Comparison of ENCODE assay signal across 1 cellular context in genomic region chr10:31384589-31384949, GRCh38.
TF ChIP-seq lines count a peak whose summit lies in the region.

No MANE protein-coding gene starts in this region.

TF ChIP-seq in GM12878, 131 proteins besides CTCF, POLR2A, EP300 and RAD21 (continued from another document and continues in another):
- TF ChIP-seq NKRF (conservative IDR thresholded peaks at IDR 0.05), result no peak
- no peak for TF ChIP-seq NRF1 (conservative IDR thresholded peaks at IDR 0.05; ENCODE audit: low read depth, low read length)
- TF ChIP-seq SKIL (IDR thresholded peaks at IDR 0.05; ENCODE audit: low read depth, poor library complexity, severe bottlenecking), result peak; percentile 45
- TF ChIP-seq TBL1XR1 (IDR thresholded peaks at IDR 0.05; ENCODE audit: low read depth, low read length), result no peak
- TF ChIP-seq DPF2 (IDR thresholded peaks at IDR 0.05), result peak; percentile 49; the same call in 1 of the 2 replicates
- TF ChIP-seq TCF12 (IDR thresholded peaks at IDR 0.05; ENCODE audit: low read depth, low read length), result no peak
- TF ChIP-seq CREB1 (IDR thresholded peaks at IDR 0.05; ENCODE audit: low read depth), result no peak; the same call in 1 of the 2 replicates
- TF ChIP-seq TCF3 (IDR thresholded peaks at IDR 0.05; ENCODE audit: borderline replicate concordance, insufficient read depth, low read depth, low read length), result no peak
- 0 out of 2 replicates have a peak, but pooled peaks have one; percentile 5 for TF ChIP-seq EED (IDR thresholded peaks at IDR 0.05; ENCODE audit: low read depth)
- TF ChIP-seq BACH1 (IDR thresholded peaks at IDR 0.05; ENCODE audit: borderline replicate concordance), result 0 out of 2 replicates have a peak, but pooled peaks have one; percentile 8
- TF ChIP-seq MEF2A (IDR thresholded peaks at IDR 0.05; ENCODE audit: insufficient read depth, low read depth, low read length), result no peak
- TF ChIP-seq HSF1 (IDR thresholded peaks at IDR 0.05; ENCODE audit: low read depth, low read length), result no peak
- TF ChIP-seq STAT3 (IDR thresholded peaks at IDR 0.05; ENCODE audit: low read depth, low read length), result no peak
- TF ChIP-seq ZBTB4 (CRISPR knock-in tag; IDR thresholded peaks at IDR 0.05), result no peak
- peak; percentile 51; the same call in 1 of the 2 replicates for TF ChIP-seq GATAD2B (conservative IDR thresholded peaks at IDR 0.05; ENCODE audit: low read depth)
- TF ChIP-seq MXI1 (IDR thresholded peaks at IDR 0.05; ENCODE audit: low read depth, low read length), result no peak
- no peak for TF ChIP-seq NR2C2 (IDR thresholded peaks at IDR 0.05; ENCODE audit: borderline replicate concordance, control insufficient read depth, insufficient read length, low read depth)
- TF ChIP-seq ZZZ3 (IDR thresholded peaks at IDR 0.05; ENCODE audit: control insufficient read depth, insufficient read length, low read depth), result no peak
- 0 out of 2 replicates have a peak, but pooled peaks have one; percentile 32 for TF ChIP-seq RB1 (IDR thresholded peaks at IDR 0.05; ENCODE audit: borderline replicate concordance)
- TF ChIP-seq POLR2AphosphoS5 (IDR thresholded peaks at IDR 0.05; ENCODE audit: low read length), result no peak; the same call in 1 of the 2 replicates
- TF ChIP-seq NFXL1 (IDR thresholded peaks at IDR 0.05; ENCODE audit: borderline replicate concordance), result no peak
- TF ChIP-seq MTA3 (IDR thresholded peaks at IDR 0.05; ENCODE audit: borderline replicate concordance, low read length), result no peak
- peak; percentile 23 for TF ChIP-seq MEF2B (IDR thresholded peaks at IDR 0.05; ENCODE audit: partially characterized antibody, poor library complexity, severe bottlenecking)
- no peak for TF ChIP-seq ZNF207 (IDR thresholded peaks at IDR 0.05; ENCODE audit: borderline replicate concordance)
- TF ChIP-seq SMAD1 (IDR thresholded peaks at IDR 0.05; ENCODE audit: low read depth, partially characterized antibody), result no peak
- TF ChIP-seq ASH2L (IDR thresholded peaks at IDR 0.05; ENCODE audit: borderline replicate concordance, low read depth), result no peak
- TF ChIP-seq IRF5 (IDR thresholded peaks at IDR 0.05; ENCODE audit: borderline replicate concordance), result no peak
- no peak for TF ChIP-seq GABPA (IDR thresholded peaks at IDR 0.05; ENCODE audit: low read depth)
- no peak for TF ChIP-seq ATF7 (IDR thresholded peaks at IDR 0.05; ENCODE audit: low read depth)
- no peak for TF ChIP-seq RCOR1 (conservative IDR thresholded peaks at IDR 0.05; ENCODE audit: low read depth, low read length)
- TF ChIP-seq CUX1 (IDR thresholded peaks at IDR 0.05; ENCODE audit: insufficient replicate concordance, low read depth, low read length), result no peak
- TF ChIP-seq RELA (IDR thresholded peaks at IDR 0.05; ENCODE audit: borderline replicate concordance, partially characterized antibody), result no peak
- TF ChIP-seq PML (IDR thresholded peaks at IDR 0.05; ENCODE audit: low read length), result 0 out of 2 replicates have a peak, but pooled peaks have one; percentile 12
- 0 out of 2 replicates have a peak, but pooled peaks have one; percentile 4 for TF ChIP-seq RBBP5 (conservative IDR thresholded peaks at IDR 0.05)
- TF ChIP-seq ZNF217 (IDR thresholded peaks at IDR 0.05), result peak; percentile 64; the same call in 1 of the 2 replicates
- TF ChIP-seq MTA2 (IDR thresholded peaks at IDR 0.05; ENCODE audit: low read depth), result no peak
- 0 out of 2 replicates have a peak, but pooled peaks have one; percentile 14 for TF ChIP-seq ZBED1 (IDR thresholded peaks at IDR 0.05; ENCODE audit: borderline replicate concordance)
- no peak for TF ChIP-seq ZSCAN29 (IDR thresholded peaks at IDR 0.05)
- TF ChIP-seq, protein P1, sequence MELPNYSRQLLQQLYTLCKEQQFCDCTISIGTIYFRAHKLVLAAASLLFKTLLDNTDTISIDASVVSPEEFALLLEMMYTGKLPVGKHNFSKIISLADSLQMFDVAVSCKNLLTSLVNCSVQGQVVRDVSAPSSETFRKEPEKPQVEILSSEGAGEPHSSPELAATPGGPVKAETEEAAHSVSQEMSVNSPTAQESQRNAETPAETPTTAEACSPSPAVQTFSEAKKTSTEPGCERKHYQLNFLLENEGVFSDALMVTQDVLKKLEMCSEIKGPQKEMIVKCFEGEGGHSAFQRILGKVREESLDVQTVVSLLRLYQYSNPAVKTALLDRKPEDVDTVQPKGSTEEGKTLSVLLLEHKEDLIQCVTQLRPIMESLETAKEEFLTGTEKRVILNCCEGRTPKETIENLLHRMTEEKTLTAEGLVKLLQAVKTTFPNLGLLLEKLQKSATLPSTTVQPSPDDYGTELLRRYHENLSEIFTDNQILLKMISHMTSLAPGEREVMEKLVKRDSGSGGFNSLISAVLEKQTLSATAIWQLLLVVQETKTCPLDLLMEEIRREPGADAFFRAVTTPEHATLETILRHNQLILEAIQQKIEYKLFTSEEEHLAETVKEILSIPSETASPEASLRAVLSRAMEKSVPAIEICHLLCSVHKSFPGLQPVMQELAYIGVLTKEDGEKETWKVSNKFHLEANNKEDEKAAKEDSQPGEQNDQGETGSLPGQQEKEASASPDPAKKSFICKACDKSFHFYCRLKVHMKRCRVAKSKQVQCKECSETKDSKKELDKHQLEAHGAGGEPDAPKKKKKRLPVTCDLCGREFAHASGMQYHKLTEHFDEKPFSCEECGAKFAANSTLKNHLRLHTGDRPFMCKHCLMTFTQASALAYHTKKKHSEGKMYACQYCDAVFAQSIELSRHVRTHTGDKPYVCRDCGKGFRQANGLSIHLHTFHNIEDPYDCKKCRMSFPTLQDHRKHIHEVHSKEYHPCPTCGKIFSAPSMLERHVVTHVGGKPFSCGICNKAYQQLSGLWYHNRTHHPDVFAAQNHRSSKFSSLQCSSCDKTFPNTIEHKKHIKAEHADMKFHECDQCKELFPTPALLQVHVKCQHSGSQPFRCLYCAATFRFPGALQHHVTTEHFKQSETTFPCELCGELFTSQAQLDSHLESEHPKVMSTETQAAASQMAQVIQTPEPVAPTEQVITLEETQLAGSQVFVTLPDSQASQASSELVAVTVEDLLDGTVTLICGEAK (IDR thresholded peaks at IDR 0.05; ENCODE audit: borderline replicate concordance), result no peak
